In the genomic region with DNA sequence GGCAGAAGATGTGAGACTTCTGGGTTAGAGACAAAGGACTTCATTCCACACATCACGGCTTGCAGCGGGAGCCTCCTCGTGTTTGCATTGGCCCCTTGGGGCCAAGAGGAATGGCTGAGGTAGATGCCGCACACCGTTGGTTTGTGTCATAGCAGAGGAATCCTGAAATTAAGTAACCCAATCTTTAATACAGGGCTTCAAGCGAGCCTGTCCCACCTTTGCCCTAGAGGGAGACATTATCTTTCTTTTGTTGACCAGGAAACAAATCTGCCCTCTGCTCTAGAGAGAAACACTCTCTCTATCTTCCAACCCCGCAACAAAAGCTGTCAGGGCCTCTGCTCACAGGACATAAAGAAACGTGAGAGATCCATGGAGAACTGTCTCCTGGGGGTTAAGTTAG, we compare ENCODE assay signal across 20 cellular contexts.
"Had no signal": no experiment of that assay in that cellular context is flagged by ENCODE, and none has a peak within 500 bp of the region (broad histone marks: within the 10 kb centered on the region; RNA-seq: fewer than 3 reads in every experiment).

No MANE protein-coding gene starts in this region.

- H3K9me3 ChIP-seq: prostate gland, transverse colon, vagina had no signal

- DNase-seq: activated CD4-positive, alpha-beta T cell treated with anti-CD3 and anti-CD28 coated beads, Interleukin-2, amount 10 ng/mL, durations not matched to agents 7 days and 5 days; activated CD4-positive, CD25-positive, alpha-beta regulatory T cell; activated naive CD8-positive, alpha-beta T cell treated with anti-CD3 and anti-CD28 coated beads for 36 hours; amygdala; cortex of kidney; effector CD4-positive, alpha-beta T cell; heart left ventricle; left cardiac atrium; occipital lobe; right cardiac atrium; stimulated activated CD4-positive, alpha-beta T cell treated with anti-CD3 and anti-CD28 coated beads, Interleukin-4, amount 100 ng/mL, for 4 hours; stimulated activated CD8-positive, alpha-beta memory T cell treated with anti-CD3 and anti-CD28 coated beads, Interleukin-4, amount 100 ng/mL, for 48 hours; stimulated activated naive CD8-positive, alpha-beta T cell treated with anti-CD3 and anti-CD28 coated beads, Interleukin-15, Interleukin-2, amounts not matched to agents 100 U/mL and 50 U/mL, for 24 hours; transverse colon had no signal

- H3K4me1 ChIP-seq: heart left ventricle, prostate gland, transverse colon, vagina had no signal

- H3K36me3 ChIP-seq: heart left ventricle, prostate gland, transverse colon, vagina had no signal

- H3K27me3 ChIP-seq: heart left ventricle, transverse colon, vagina had no signal

- H3K4me3 ChIP-seq: heart left ventricle, prostate gland, smooth muscle cell, transverse colon, vagina had no signal

- H3K4me2 ChIP-seq: smooth muscle cell had no signal

- FAIRE-seq: endothelial cell of umbilical vein, frontal cortex, TTC549 had no signal

- H3K27ac ChIP-seq: heart left ventricle, prostate gland, transverse colon, vagina had no signal

- ATAC-seq: heart left ventricle; left cardiac atrium; right cardiac atrium; stimulated activated naive CD8-positive, alpha-beta T cell treated with anti-CD3 and anti-CD28 coated beads, Interleukin-15, Interleukin-2, amounts not matched to agents 100 U/mL and 50 U/mL, for 24 hours had no signal
